18 cellular contexts compared by ENCODE assay signal in the genomic region with DNA sequence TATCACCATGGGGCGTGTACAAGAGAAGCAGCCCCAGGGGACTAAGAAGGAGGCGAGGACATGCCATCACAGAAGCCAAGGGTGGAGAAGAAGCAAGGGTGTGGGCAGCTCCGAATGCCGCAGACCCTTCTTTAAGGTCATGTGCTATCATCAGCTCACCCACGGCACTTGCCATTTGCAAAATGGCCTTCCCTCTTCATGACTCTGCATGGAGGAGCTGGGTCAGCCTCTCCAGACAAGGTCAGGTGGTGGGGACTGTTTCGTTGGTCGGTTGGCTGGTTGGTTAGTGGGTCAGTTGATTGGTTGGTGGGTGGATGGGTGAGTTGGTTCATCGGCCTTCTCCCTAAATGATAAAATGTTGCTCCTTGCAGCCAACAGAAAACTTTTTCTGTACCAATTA.
DNase-seq lines count a peak whose midpoint lies in the region; ATAC-seq, FAIRE-seq and TF ChIP-seq lines count a peak whose summit lies in the region.
"Had no signal": no experiment of that assay in that cellular context is flagged by ENCODE, and none has a peak within 500 bp of the region (broad histone marks: within the 10 kb centered on the region; RNA-seq: fewer than 3 reads in every experiment).

No MANE protein-coding gene starts in this region.

- no peaks in the 10 kb centered on the region for H3K36me3 Mint-ChIP-seq in chondrocyte (ENCODE audit: low read depth)
- no peaks in the 10 kb centered on the region for H3K36me3 Mint-ChIP-seq in activated T-helper 17 cell treated with anti-CD3 and anti-CD28 coated beads, Interleukin-2, amount 50 U/mL, for 72 hours (ENCODE audit: low read depth)
- H3K36me3 Mint-ChIP-seq: CD4-positive, alpha-beta memory T cell had no signal

- no peak overlapping the region for H3K9ac ChIP-seq in HepG2 (ENCODE audit: insufficient read depth, low read depth, low read length)

- in situ Hi-C loops in HepG2 (cut with HindIII; ENCODE audit: extremely low pct_ligation_motif_present, low pct_unique_long_range_greater_than_20kb), result no loop called here

- peak in 2 of 3 donors; percentile 5 to 12 for DNase-seq in right lobe of liver
- no peak for DNase-seq in HepG2 (ENCODE audit: low spot score)
- DNase-seq in chondrocyte (ENCODE audit: low spot score), result peak; percentile 57
- peak; percentile 22 for DNase-seq in sigmoid colon
- DNase-seq in aorta, result peak; percentile 28 to 32
- no peak for DNase-seq in GDM1 (lab: John Stamatoyannopoulos, UW)
- DNase-seq: ACHN; AML-193; CD4-positive, alpha-beta memory T cell; DMS153; DMS79; GF-D8 had no signal

- intact Hi-C loops in right lobe of liver (cut with DNase I), result no loop called here
- intact Hi-C loops in HepG2 (cut with micrococcal nuclease; ENCODE audit: unreplicated experiment), result no loop called here
- intact Hi-C loops in sigmoid colon (cut with DNase I), result no loop called here
- intact Hi-C loops in aorta (cut with DNase I), result no loop called here

- CTCF ChIA-PET in HepG2 (lab: Yijun Ruan, JAX; ENCODE audit: low intra/inter-chr PET ratio, low total read pairs), result no interaction called here

- H3K27ac ChIP-seq in right lobe of liver, result no peak overlapping the region
- no peak overlapping the region for H3K27ac ChIP-seq in HepG2 (ENCODE audit: extremely low read length, insufficient read depth, low read length)
- H3K27ac ChIP-seq in sigmoid colon, result no peak overlapping the region
- H3K27ac ChIP-seq in aorta (ENCODE audit: low read depth in 1 of 2, low read length in 2 of 2), result no peak overlapping the region
- H3K27ac ChIP-seq: C4-2B had no signal

- H3K4me1 ChIP-seq in right lobe of liver (no peaks in the 10 kb centered on the region), HepG2 (ENCODE audit: insufficient read depth, low read length) (no peaks in the 10 kb centered on the region), sigmoid colon (no peaks in the 10 kb centered on the region), aorta (ENCODE audit: control insufficient read depth in 1 of 2, insufficient read depth in 2 of 2, low read length in 2 of 2) (no peaks in the 10 kb centered on the region)
- H3K4me1 ChIP-seq: HAP-1 had no signal

- no peaks in the 10 kb centered on the region for H4K20me1 ChIP-seq in HepG2 (ENCODE audit: insufficient read depth, low read length)

- no peak for TF ChIP-seq POLR2A in right lobe of liver (IDR thresholded peaks at IDR 0.05)
- TF ChIP-seq POLR2A in HepG2 (IDR thresholded peaks at IDR 0.05; ENCODE audit: insufficient read depth in 1 of 2, low read depth in 2 of 2, low read length in 2 of 2), result no peak
- no peak for TF ChIP-seq POLR2A in sigmoid colon (IDR thresholded peaks at IDR 0.05)

- no peak overlapping the region for H3K27ac Mint-ChIP-seq in chondrocyte (ENCODE audit: unreplicated experiment)
- no peak overlapping the region for H3K27ac Mint-ChIP-seq in activated T-helper 17 cell treated with anti-CD3 and anti-CD28 coated beads, Interleukin-2, amount 50 U/mL, for 72 hours
- H3K27ac Mint-ChIP-seq: CD4-positive, alpha-beta memory T cell had no signal

- TF ChIP-seq EP300 in HepG2 (IDR thresholded peaks at IDR 0.05; ENCODE audit: low read depth in 2 of 2, low read length in 2 of 2) (no peak), HepG2 (CRISPR knock-in tag; IDR thresholded peaks at IDR 0.05; ENCODE audit: borderline replicate concordance) (no peak), sigmoid colon (IDR thresholded peaks at IDR 0.05) (no peak)

- TF ChIP-seq CTCF in right lobe of liver (IDR thresholded peaks at IDR 0.05) (no peak), HepG2 (CRISPR knock-in tag; IDR thresholded peaks at IDR 0.05) (no peak), chondrocyte (IDR thresholded peaks at IDR 0.05) (no peak), sigmoid colon (IDR thresholded peaks at IDR 0.05) (no peak)

- H3K27me3 ChIP-seq in right lobe of liver, result no peaks in the 10 kb centered on the region
- H3K27me3 ChIP-seq in HepG2 (ENCODE audit: control insufficient read depth in 1 of 2, insufficient read depth in 2 of 2, low read length in 2 of 2), result peaks cover 4 to 61% of the 10 kb centered on the region in 2 experiments; a peak in 4 of 5 replicates
- peaks cover 0 to 4% (median 0%) of the 10 kb centered on the region in 3 donors for H3K27me3 ChIP-seq in sigmoid colon
- H3K27me3 ChIP-seq in aorta (ENCODE audit: control insufficient read depth in 1 of 2, insufficient read depth in 2 of 2, low read length in 1 of 2), result no peaks in the 10 kb centered on the region

- 25% methylated on average over 6 of the region's 8 CpGs for WGBS in right lobe of liver (ENCODE audit: insufficient coverage, low coverage, low lambda C conversion rate, missing lambda C conversion rate)
- 0% methylated on average over 4 of the region's 8 CpGs for WGBS in HepG2 (ENCODE audit: low lambda C conversion rate)
- WGBS in sigmoid colon, 2 donors, result 70 to 82% methylated on average over 8 of the region's 8 CpGs
- 81 to 82% methylated on average over 8 of the region's 8 CpGs for WGBS in aorta, 2 donors

- BruUV-seq in HepG2 (replicated peaks; lab: Mats Ljungman, UMichigan), result no TSS peak

- FAIRE-seq in HepG2 (lab: Jason Lieb, UNC), result no peak
- FAIRE-seq: A204.1, GM19239 had no signal

- POLR2A ChIA-PET in HepG2 (lab: Yijun Ruan, JAX), result no interaction called here

- H3K4me3 ChIP-seq in right lobe of liver (no peak overlapping the region), HepG2 (replicated peaks in 1 of 3; ENCODE audit: insufficient read depth in 1 of 3, low read depth in 2 of 3, low read length in 3 of 3) (no peak overlapping the region), sigmoid colon (no peak overlapping the region), aorta (ENCODE audit: low read length in 2 of 2) (no peak overlapping the region)
- H3K4me3 ChIP-seq: HAP-1 had no signal

- H3K36me3 ChIP-seq in right lobe of liver (no peaks in the 10 kb centered on the region), HepG2 (replicated peaks in 1 of 2; ENCODE audit: control insufficient read depth in 1 of 2, insufficient read depth in 2 of 2, low read length in 2 of 2) (no peaks in the 10 kb centered on the region), sigmoid colon (no peaks in the 10 kb centered on the region), aorta (ENCODE audit: control insufficient read depth in 1 of 2, insufficient read depth in 2 of 2, low read length in 1 of 2) (no peaks in the 10 kb centered on the region)
- H3K36me3 ChIP-seq: HAP-1 had no signal

- no peaks in the 10 kb centered on the region for H3K79me2 ChIP-seq in HepG2 (ENCODE audit: insufficient read depth, low read length)

- TF ChIP-seq RAD21 in HepG2 (CRISPR knock-in tag; IDR thresholded peaks at IDR 0.05), result no peak

- H3K9me3 ChIP-seq in right lobe of liver (no peaks in the 10 kb centered on the region), HepG2 (ENCODE audit: low read length) (no peaks in the 10 kb centered on the region), sigmoid colon (no peaks in the 10 kb centered on the region), aorta (ENCODE audit: control insufficient read depth, low read length) (no peaks in the 10 kb centered on the region)
- H3K9me3 ChIP-seq: HAP-1 had no signal

- H2AFZ ChIP-seq in HepG2 (ENCODE audit: low read length), result no peak overlapping the region

- H3K27me3 Mint-ChIP-seq in chondrocyte (ENCODE audit: low read depth), result peaks cover 2% of the 10 kb centered on the region
- H3K27me3 Mint-ChIP-seq in activated T-helper 17 cell treated with anti-CD3 and anti-CD28 coated beads, Interleukin-2, amount 50 U/mL, for 72 hours, result peaks cover 6% of the 10 kb centered on the region

- H3K4me3 Mint-ChIP-seq in chondrocyte (ENCODE audit: unreplicated experiment), result no peak overlapping the region
- no peak overlapping the region for H3K4me3 Mint-ChIP-seq in activated T-helper 17 cell treated with anti-CD3 and anti-CD28 coated beads, Interleukin-2, amount 50 U/mL, for 72 hours
- H3K4me3 Mint-ChIP-seq: CD4-positive, alpha-beta memory T cell had no signal

- no peak overlapping the region for H3K4me2 ChIP-seq in HepG2 (ENCODE audit: low read depth, low read length)

- no peak for ATAC-seq in right lobe of liver
- no peak for ATAC-seq in HepG2
- no peak for ATAC-seq in aorta (ENCODE audit: low FRiP score)
- ATAC-seq in activated T-helper 17 cell treated with anti-CD3 and anti-CD28 coated beads, Interleukin-2, amount 50 U/mL, for 72 hours (replicated peaks), result no peak
- ATAC-seq in GM19023 (IDR thresholded peaks at IDR 0.05; ENCODE audit: unreplicated experiment), result no peak

- H3K9me3 Mint-ChIP-seq in chondrocyte (ENCODE audit: low read depth), result peaks cover 13% of the 10 kb centered on the region
- H3K9me3 Mint-ChIP-seq in activated T-helper 17 cell treated with anti-CD3 and anti-CD28 coated beads, Interleukin-2, amount 50 U/mL, for 72 hours, result no peaks in the 10 kb centered on the region
- H3K9me3 Mint-ChIP-seq: CD4-positive, alpha-beta memory T cell had no signal

- no peaks in the 10 kb centered on the region for H3K4me1 Mint-ChIP-seq in chondrocyte (ENCODE audit: low read depth)
- no peaks in the 10 kb centered on the region for H3K4me1 Mint-ChIP-seq in activated T-helper 17 cell treated with anti-CD3 and anti-CD28 coated beads, Interleukin-2, amount 50 U/mL, for 72 hours
- H3K4me1 Mint-ChIP-seq: CD4-positive, alpha-beta memory T cell had no signal

TF ChIP-seq in HepG2, 621 proteins besides CTCF, POLR2A, EP300 and RAD21 (continues in another document):
- TF ChIP-seq HCFC1 (IDR thresholded peaks at IDR 0.05; ENCODE audit: low read depth, low read length) (no peak), NBN (conservative IDR thresholded peaks at IDR 0.05) (no peak), HNRNPK (IDR thresholded peaks at IDR 0.05; ENCODE audit: low read depth, low read length, poor library complexity, severe bottlenecking) (no peak)
- TF ChIP-seq, protein P1, sequence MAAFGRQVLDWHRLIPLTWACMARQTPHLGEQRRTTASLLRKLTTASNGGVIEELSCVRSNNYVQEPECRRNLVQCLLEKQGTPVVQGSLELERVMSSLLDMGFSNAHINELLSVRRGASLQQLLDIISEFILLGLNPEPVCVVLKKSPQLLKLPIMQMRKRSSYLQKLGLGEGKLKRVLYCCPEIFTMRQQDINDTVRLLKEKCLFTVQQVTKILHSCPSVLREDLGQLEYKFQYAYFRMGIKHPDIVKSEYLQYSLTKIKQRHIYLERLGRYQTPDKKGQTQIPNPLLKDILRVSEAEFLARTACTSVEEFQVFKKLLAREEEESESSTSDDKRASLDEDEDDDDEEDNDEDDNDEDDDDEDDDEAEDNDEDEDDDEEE (CRISPR knock-in tag; IDR thresholded peaks at IDR 0.05), result no peak

Comparison
In these comparisons a context has a peak if more than half of its experiments do, and no peak if none do; other contexts are left out.
1. DNase-seq: peak in right lobe of liver (2 of 3), chondrocyte (single experiment), sigmoid colon (single experiment) and aorta (2 of 2); none in HepG2 (single experiment) and GDM1 (single experiment).